19 cellular contexts compared by ENCODE assay signal in genomic region chr2:1658394-1659151, GRCh38.
DNase-seq lines count a peak whose midpoint lies in the region; ATAC-seq, FAIRE-seq and TF ChIP-seq lines count a peak whose summit lies in the region.
"Had no signal": no experiment of that assay in that cellular context is flagged by ENCODE, and none has a peak within 500 bp of the region (broad histone marks: within the 10 kb centered on the region; RNA-seq: fewer than 3 reads in every experiment).

No MANE protein-coding gene starts in this region.

- FAIRE-seq in RCC 7860 (lab: Jason Lieb, UNC) = no peak

- peaks cover 51% of the 10 kb centered on the region for H3K36me3 ChIP-seq in IMR-90 (ENCODE audit: control insufficient read depth, insufficient read depth, low read length)
- H3K36me3 ChIP-seq in sigmoid colon = peaks cover 29 to 56% (median 36%) of the 10 kb centered on the region in 4 donors

- H3K4me1 ChIP-seq in IMR-90 (ENCODE audit: control insufficient read depth, insufficient read depth, low read length) = peaks cover 20% of the 10 kb centered on the region
- H3K4me1 ChIP-seq in sigmoid colon = peaks cover 0 to 27% (median 20%) of the 10 kb centered on the region in 4 donors
- H3K4me1 ChIP-seq: Peyer's patch had no signal

- no peak overlapping the region for H3K56ac ChIP-seq in IMR-90 (ENCODE audit: extremely low read depth, insufficient read depth, low read length)

- in situ Hi-C loops in IMR-90 (cut with MboI; ENCODE audit: low sequenced_read_pairs) = no loop called here

- peaks cover 34 to 80% of the 10 kb centered on the region in 2 experiments for H3K79me1 ChIP-seq in IMR-90 (ENCODE audit: low read depth in 1 of 2, low read length in 2 of 2)

- 0 out of 2 replicates have a peak overlapping the region, but pooled peaks have one; percentile 47 for H3K4ac ChIP-seq in IMR-90 (ENCODE audit: low read depth, low read length)

- no peak overlapping the region for H3K23ac ChIP-seq in IMR-90 (ENCODE audit: low read depth, low read length)

- H3K18ac ChIP-seq in IMR-90 (ENCODE audit: low read depth, low read length) = no peak overlapping the region

- H3K4me3 ChIP-seq in IMR-90 (ENCODE audit: insufficient read depth, low read depth, low read length) (no peak overlapping the region), sigmoid colon (no peak overlapping the region)
- H3K4me3 ChIP-seq: GM23248, left lung, mucosa of descending colon, Peyer's patch, SK-N-MC, suprapubic skin had no signal

- POLR2A ChIA-PET in IMR-90 (lab: Charles Lee; ENCODE audit: unreplicated experiment) = no interaction called here

- ATAC-seq in IMR-90 (ENCODE audit: low read depth) (no peak), left lobe of liver (no peak)
- ATAC-seq in activated CD4-positive, CD25-positive, alpha-beta regulatory T cell treated with anti-CD3 and anti-CD28 coated beads, Interleukin-2, amount 50 U/mL, for 24 hours = no peak
- ATAC-seq: activated CD8-positive, alpha-beta T cell treated with anti-CD3 and anti-CD28 coated beads for 36 hours; CD8-positive, alpha-beta T cell; left lung; mucosa of descending colon had no signal

- H2AK5ac ChIP-seq in IMR-90 (ENCODE audit: low read depth, low read length) = no peak overlapping the region

- no peak overlapping the region for H4K91ac ChIP-seq in IMR-90 (ENCODE audit: insufficient read depth, low read depth, low read length)

- H3K9ac ChIP-seq in IMR-90 (ENCODE audit: low read depth, low read length) = no peak overlapping the region
- H3K9ac ChIP-seq: GM23248 had no signal

- intact Hi-C loops in IMR-90 (cut with micrococcal nuclease) (no loop called here), sigmoid colon (cut with DNase I) (no loop called here)

- H3K9me1 ChIP-seq in IMR-90 (ENCODE audit: insufficient read depth, low read length) = peaks cover 17% of the 10 kb centered on the region

- no peak overlapping the region for H3K4me2 ChIP-seq in IMR-90 (ENCODE audit: low read depth, low read length)

- H2BK5ac ChIP-seq in IMR-90 (ENCODE audit: low read depth, low read length, poor library complexity, severe bottlenecking) = no peak overlapping the region

- no TSS peak for BruUV-seq in IMR-90 (replicated peaks; lab: Mats Ljungman, UMichigan)

- no peak overlapping the region; the same call in 1 of the 2 replicates for H3K14ac ChIP-seq in IMR-90 (replicated peaks; ENCODE audit: low read depth, low read length)

- TF ChIP-seq CTCF in IMR-90 (conservative IDR thresholded peaks at IDR 0.05; ENCODE audit: low read depth, low read length) = no peak
- no peak for TF ChIP-seq CTCF in sigmoid colon (IDR thresholded peaks at IDR 0.05)

- H3K27ac ChIP-seq in IMR-90 (ENCODE audit: insufficient read depth, low read length) (no peak overlapping the region), sigmoid colon (peak overlapping the region in 2 of 4 donors; percentile 15 to 90)
- H3K27ac ChIP-seq: GM23248, left lung, Peyer's patch, SK-N-MC, suprapubic skin had no signal

- TF ChIP-seq EP300 in sigmoid colon (IDR thresholded peaks at IDR 0.05) = no peak

- peaks cover 33% of the 10 kb centered on the region for H4K20me1 ChIP-seq in IMR-90 (ENCODE audit: insufficient read depth, low read length)

- no peak overlapping the region for H2AK9ac ChIP-seq in IMR-90 (replicated peaks; ENCODE audit: low read depth, low read length, poor library complexity)

- H3K9me3 ChIP-seq in IMR-90 (ENCODE audit: control insufficient read depth, insufficient read depth, low read length) = no peaks in the 10 kb centered on the region
- H3K9me3 ChIP-seq in sigmoid colon = no peaks in the 10 kb centered on the region
- H3K9me3 ChIP-seq: left lung, mucosa of descending colon, Peyer's patch, suprapubic skin had no signal

- TF ChIP-seq RAD21 in IMR-90 (IDR thresholded peaks at IDR 0.05; ENCODE audit: low read length) = no peak

- DNase-seq in IMR-90 (no peak), RCC 7860 (ENCODE audit: low spot score) (peak; percentile 8), left lobe of liver (ENCODE audit: low spot score) (peak; percentile 27), sigmoid colon (peak; percentile 60), DMS79 (lab: John Stamatoyannopoulos, UW) (no peak), cerebellum (ENCODE audit: low spot score) (no peak)
- DNase-seq: activated B cell treated with CpG ODN at 0.5 μM for 24 hours; activated CD8-positive, alpha-beta T cell treated with anti-CD3 and anti-CD28 coated beads for 36 hours; activated naive CD4-positive, alpha-beta T cell treated with anti-CD3 and anti-CD28 coated beads for 36 hours; anterior cingulate cortex; CD8-positive, alpha-beta T cell; GM23248; NCI-H146 had no signal

- H4K5ac ChIP-seq in IMR-90 (ENCODE audit: low read depth, low read length) = no peak overlapping the region

- H2BK120ac ChIP-seq in IMR-90 (ENCODE audit: low read depth, low read length) = peak overlapping the region; percentile 19; the same call in 1 of the 2 replicates

- no peak overlapping the region for H4K8ac ChIP-seq in IMR-90 (ENCODE audit: low read depth in 2 of 2, low read length in 2 of 2)

- H2BK20ac ChIP-seq in IMR-90 (ENCODE audit: low read depth, low read length) = no peak overlapping the region

- CTCF ChIA-PET in IMR-90 (lab: Yijun Ruan, JAX) = no interaction called here

- 80% methylated on average over 12 of the region's 26 CpGs; no CpG with 5 or more reads in 1 of the 2 experiments for WGBS in IMR-90 (ENCODE audit: extremely low coverage in 2 of 2, insufficient read length in 1 of 2), 2 experiments
- WGBS in sigmoid colon, 2 donors = 87 to 93% methylated on average over 26 of the region's 26 CpGs

- no peak overlapping the region for H2AFZ ChIP-seq in IMR-90 (replicated peaks; ENCODE audit: low read length, poor library complexity)
- H2AFZ ChIP-seq: GM23248 had no signal

- no peak overlapping the region for H2BK15ac ChIP-seq in IMR-90 (ENCODE audit: low read depth, low read length)

- dilution Hi-C loops in IMR-90 (cut with HindIII; ENCODE audit: low sequenced_read_pairs, unreplicated experiment) = no loop called here

- no peaks in the 10 kb centered on the region for H3K27me3 ChIP-seq in IMR-90 (ENCODE audit: control insufficient read depth, insufficient read depth, low read length)
- H3K27me3 ChIP-seq in sigmoid colon = no peaks in the 10 kb centered on the region
- H3K27me3 ChIP-seq: left lung, Peyer's patch, suprapubic skin had no signal

- TF ChIP-seq POLR2A in IMR-90 (IDR thresholded peaks at IDR 0.05; ENCODE audit: low read depth, low read length) (no peak), sigmoid colon (IDR thresholded peaks at IDR 0.05) (no peak)

TF ChIP-seq in IMR-90, 13 proteins besides CTCF, POLR2A, EP300 and RAD21:
- TF ChIP-seq FOS (IDR thresholded peaks at IDR 0.05; ENCODE audit: low read depth, low read length) = no peak
- TF ChIP-seq SMC3 (IDR thresholded peaks at IDR 0.05; ENCODE audit: low read depth, low read length) = no peak
- TF ChIP-seq MXI1 (IDR thresholded peaks at IDR 0.05; ENCODE audit: borderline replicate concordance, low read depth, low read length) = no peak
- TF ChIP-seq, protein P1, sequence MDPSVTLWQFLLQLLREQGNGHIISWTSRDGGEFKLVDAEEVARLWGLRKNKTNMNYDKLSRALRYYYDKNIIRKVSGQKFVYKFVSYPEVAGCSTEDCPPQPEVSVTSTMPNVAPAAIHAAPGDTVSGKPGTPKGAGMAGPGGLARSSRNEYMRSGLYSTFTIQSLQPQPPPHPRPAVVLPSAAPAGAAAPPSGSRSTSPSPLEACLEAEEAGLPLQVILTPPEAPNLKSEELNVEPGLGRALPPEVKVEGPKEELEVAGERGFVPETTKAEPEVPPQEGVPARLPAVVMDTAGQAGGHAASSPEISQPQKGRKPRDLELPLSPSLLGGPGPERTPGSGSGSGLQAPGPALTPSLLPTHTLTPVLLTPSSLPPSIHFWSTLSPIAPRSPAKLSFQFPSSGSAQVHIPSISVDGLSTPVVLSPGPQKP (IDR thresholded peaks at IDR 0.05; ENCODE audit: borderline replicate concordance, low read depth, low read length) = no peak
- no peak for TF ChIP-seq CEBPB (IDR thresholded peaks at IDR 0.05; ENCODE audit: low read depth, low read length)
- no peak for TF ChIP-seq RFX5 (IDR thresholded peaks at IDR 0.05; ENCODE audit: low read depth, low read length)
- no peak for TF ChIP-seq BHLHE40 (IDR thresholded peaks at IDR 0.05; ENCODE audit: low read depth, low read length)
TF ChIP-seq in IMR-90: peak in this region for 0.

Comparison
In these comparisons a context has a peak if more than half of its experiments do, and no peak if none do; other contexts are left out.
1. DNase-seq: peak in RCC 7860 (single experiment), left lobe of liver (single experiment) and sigmoid colon (single experiment); none in IMR-90 (single experiment), DMS79 (single experiment) and cerebellum (single experiment).